ENCODE assay signal across 24 cellular contexts in genomic region chr19:19745496-19746285, GRCh38. TPM values are rescaled to one million over a fixed set of nuclear protein-coding genes. Genes with fewer than 3 reads are reported as not detected.
DNase-seq lines count a peak whose midpoint lies in the region; ATAC-seq, FAIRE-seq and TF ChIP-seq lines count a peak whose summit lies in the region.
"Had no signal": no experiment of that assay in that cellular context is flagged by ENCODE, and none has a peak within 500 bp of the region (broad histone marks: within the 10 kb centered on the region; RNA-seq: fewer than 3 reads in every experiment).

No MANE protein-coding gene starts in this region.

- intact Hi-C loops in kidney (cut with DNase I) = no loop called here

- H3K79me2 ChIP-seq in Karpas-422 (ENCODE audit: low read length) = no peaks in the 10 kb centered on the region

- peak; percentile 51 for ATAC-seq in stimulated activated naive CD8-positive, alpha-beta T cell treated with anti-CD3 and anti-CD28 coated beads, Interleukin-15, amount 100 ng/mL, for 72 hours
- ATAC-seq in stimulated activated naive CD8-positive, alpha-beta T cell treated with anti-CD3 and anti-CD28 coated beads, Interleukin-15, Interleukin-2, amounts not matched to agents 100 U/mL and 50 U/mL, for 24 hours = no peak
- ATAC-seq in HG02973 (IDR thresholded peaks at IDR 0.05; ENCODE audit: unreplicated experiment) (no peak), HG02610 (IDR thresholded peaks at IDR 0.05; ENCODE audit: unreplicated experiment) (no peak)
- ATAC-seq: activated naive CD8-positive, alpha-beta T cell treated with anti-CD3 and anti-CD28 coated beads, Interleukin-2, amount 50 U/mL, for 24 hours; body of pancreas; foreskin keratinocyte; GM12878 had no signal

- no peak overlapping the region for H2AFZ ChIP-seq in Karpas-422 (ENCODE audit: low read length)

- H3K36me3 ChIP-seq in Karpas-422 (ENCODE audit: insufficient read depth, low read length) (no peaks in the 10 kb centered on the region), kidney (ENCODE audit: control insufficient read depth in 1 of 2, insufficient read depth in 2 of 2, low read length in 2 of 2) (no peaks in the 10 kb centered on the region)
- H3K36me3 ChIP-seq: left ventricle myocardium inferior, Peyer's patch, SJSA1, suprapubic skin had no signal

- no peaks in the 10 kb centered on the region for H3K4me1 Mint-ChIP-seq in stimulated activated naive CD8-positive, alpha-beta T cell treated with anti-CD3 and anti-CD28 coated beads, Interleukin-15, amount 100 ng/mL, for 72 hours
- H3K4me1 Mint-ChIP-seq: activated naive CD8-positive, alpha-beta T cell treated with anti-CD3 and anti-CD28 coated beads, Interleukin-2, amount 50 U/mL, for 24 hours; CD8-positive, alpha-beta memory T cell; neural crest cell had no signal

- H3K4me3 ChIP-seq in Karpas-422 (ENCODE audit: low read length) = no peak overlapping the region
- no peak overlapping the region for H3K4me3 ChIP-seq in kidney (ENCODE audit: low read length in 2 of 2)
- H3K4me3 ChIP-seq: body of pancreas, GM12878, left ventricle myocardium inferior, Peyer's patch, SJSA1, suprapubic skin had no signal

- H3K9me3 Mint-ChIP-seq in stimulated activated naive CD8-positive, alpha-beta T cell treated with anti-CD3 and anti-CD28 coated beads, Interleukin-15, amount 100 ng/mL, for 72 hours = no peaks in the 10 kb centered on the region
- H3K9me3 Mint-ChIP-seq: activated naive CD8-positive, alpha-beta T cell treated with anti-CD3 and anti-CD28 coated beads, Interleukin-2, amount 50 U/mL, for 24 hours; activated T-cell treated with anti-CD3 and anti-CD28 coated beads, Interleukin-2, amount 50 U/mL, for 72 hours; CD8-positive, alpha-beta memory T cell; neural crest cell had no signal

- H3K9ac ChIP-seq in Karpas-422 (ENCODE audit: low read length) (no peak overlapping the region), kidney (ENCODE audit: low read length in 2 of 2) (no peak overlapping the region)

- H4K20me1 ChIP-seq in Karpas-422 (ENCODE audit: insufficient read depth, low read depth, low read length) = no peaks in the 10 kb centered on the region

- no peak overlapping the region for H3K4me2 ChIP-seq in Karpas-422 (ENCODE audit: low read depth, low read length, poor library complexity, severe bottlenecking)

- H3K4me3 Mint-ChIP-seq in stimulated activated naive CD8-positive, alpha-beta T cell treated with anti-CD3 and anti-CD28 coated beads, Interleukin-15, amount 100 ng/mL, for 72 hours = no peak overlapping the region
- H3K4me3 Mint-ChIP-seq: activated naive CD8-positive, alpha-beta T cell treated with anti-CD3 and anti-CD28 coated beads, Interleukin-2, amount 50 U/mL, for 24 hours; activated T-cell treated with anti-CD3 and anti-CD28 coated beads, Interleukin-2, amount 50 U/mL, for 72 hours; CD8-positive, alpha-beta memory T cell; neural crest cell had no signal

- DNase-seq in stimulated activated naive CD8-positive, alpha-beta T cell treated with anti-CD3 and anti-CD28 coated beads, Interleukin-15, amount 100 ng/mL, for 72 hours = no peak
- no peak for DNase-seq in stimulated activated naive CD8-positive, alpha-beta T cell treated with anti-CD3 and anti-CD28 coated beads, Interleukin-15, Interleukin-2, amounts not matched to agents 100 U/mL and 50 U/mL, for 24 hours
- DNase-seq in Karpas-422 = peak; percentile 71
- peak; percentile 59 for DNase-seq in kidney
- no peak for DNase-seq in activated CD4-positive, CD25-positive, alpha-beta regulatory T cell (lab: John Stamatoyannopoulos, UW)
- DNase-seq: activated CD8-positive, alpha-beta memory T cell treated with anti-CD3 and anti-CD28 coated beads for 24 hours; activated naive CD8-positive, alpha-beta T cell treated with anti-CD3 and anti-CD28 coated beads, Interleukin-2, amount 50 U/mL, for 24 hours; activated T-cell treated with anti-CD3 and anti-CD28 coated beads, Interleukin-2, amount 50 U/mL, for 72 hours; body of pancreas; CD8-positive, alpha-beta memory T cell; effector CD4-positive, alpha-beta T cell; foreskin keratinocyte; left ventricle myocardium inferior; NCI-H1417 treated with DMSO at 0.1 percent for 48 hours; NCI-H510A treated with DMSO at 0.1 percent for 48 hours; Peyer's patch; T-helper 2 cell had no signal

- no peaks in the 10 kb centered on the region for H3K27me3 Mint-ChIP-seq in stimulated activated naive CD8-positive, alpha-beta T cell treated with anti-CD3 and anti-CD28 coated beads, Interleukin-15, amount 100 ng/mL, for 72 hours
- H3K27me3 Mint-ChIP-seq: activated naive CD8-positive, alpha-beta T cell treated with anti-CD3 and anti-CD28 coated beads, Interleukin-2, amount 50 U/mL, for 24 hours; CD8-positive, alpha-beta memory T cell had no signal

- TF ChIP-seq CTCF in kidney (IDR thresholded peaks at IDR 0.05; ENCODE audit: borderline replicate concordance, extremely low read depth, insufficient read depth) = no peak

- H3K9me3 ChIP-seq in Karpas-422 (ENCODE audit: low read length) = no peaks in the 10 kb centered on the region
- no peaks in the 10 kb centered on the region for H3K9me3 ChIP-seq in kidney (ENCODE audit: control insufficient read depth in 1 of 2, low read length in 2 of 2)
- H3K9me3 ChIP-seq: body of pancreas, left ventricle myocardium inferior, Peyer's patch, suprapubic skin had no signal

- H3K27ac ChIP-seq in Karpas-422 (ENCODE audit: low read length) = no peak overlapping the region
- no peak overlapping the region for H3K27ac ChIP-seq in kidney (ENCODE audit: low read depth in 2 of 2, low read length in 2 of 2)
- H3K27ac ChIP-seq: body of pancreas, foreskin keratinocyte, left ventricle myocardium inferior, Peyer's patch, SJSA1, suprapubic skin had no signal

- H3K27me3 ChIP-seq in Karpas-422 (ENCODE audit: low read length) = no peaks in the 10 kb centered on the region
- H3K27me3 ChIP-seq: body of pancreas, foreskin keratinocyte, Peyer's patch, SJSA1, suprapubic skin had no signal

- no peak for FAIRE-seq in kidney (lab: Jason Lieb, UNC)
- FAIRE-seq: GM12878, urothelium cell line had no signal

- no peak overlapping the region for H3K27ac Mint-ChIP-seq in stimulated activated naive CD8-positive, alpha-beta T cell treated with anti-CD3 and anti-CD28 coated beads, Interleukin-15, amount 100 ng/mL, for 72 hours
- H3K27ac Mint-ChIP-seq: activated naive CD8-positive, alpha-beta T cell treated with anti-CD3 and anti-CD28 coated beads, Interleukin-2, amount 50 U/mL, for 24 hours; activated T-cell treated with anti-CD3 and anti-CD28 coated beads, Interleukin-2, amount 50 U/mL, for 72 hours had no signal

- H3K4me1 ChIP-seq in Karpas-422 (ENCODE audit: low read length) (no peaks in the 10 kb centered on the region), kidney (ENCODE audit: control insufficient read depth in 1 of 2, insufficient read depth in 1 of 2, low read depth in 1 of 2, low read length in 2 of 2) (no peaks in the 10 kb centered on the region)
- H3K4me1 ChIP-seq: body of pancreas, foreskin keratinocyte, left ventricle myocardium inferior, Peyer's patch, SJSA1, suprapubic skin had no signal

- no peaks in the 10 kb centered on the region for H3K9me2 ChIP-seq in Karpas-422 (replicated peaks; ENCODE audit: insufficient read depth, low read length)

RNA-seq across cellular contexts. Expression of gene ZNF14, which starts 12.8 kb away (rescaled TPM):
- 9.2 and 12.1 TPM in 2 replicates for total RNA-seq in Karpas-422 (2014; rRNA removed; shearing (Covaris generic); ENCODE audit: low replicate concordance)
- total RNA-seq in kidney = 10.2 TPM
- polyA plus RNA-seq in kidney (ENCODE audit: insufficient read depth, low read depth, low replicate concordance) = 5.0 TPM

Comparison
In these comparisons a context has a peak if more than half of its experiments do, and no peak if none do; other contexts are left out.
1. DNase-seq: peak in Karpas-422 (single experiment) and kidney (single experiment); none in stimulated activated naive CD8-positive, alpha-beta T cell treated with anti-CD3 and anti-CD28 coated beads, Interleukin-15, amount 100 ng/mL, for 72 hours (0 of 2), stimulated activated naive CD8-positive, alpha-beta T cell treated with anti-CD3 and anti-CD28 coated beads, Interleukin-15, Interleukin-2, amounts not matched to agents 100 U/mL and 50 U/mL, for 24 hours (single experiment) and activated CD4-positive, CD25-positive, alpha-beta regulatory T cell (0 of 4).